ENCODE assay signal across 1 cellular context in genomic region chr2:74147729-74148456, GRCh38.
TF ChIP-seq lines count a peak whose summit lies in the region.

BOLA3 (minus strand) TSS chr2:74147912; CDS start chr2:74147874, 38 bp downstream.

TF ChIP-seq in HEK293, 187 proteins besides CTCF, POLR2A, EP300 and RAD21 (continued from another document):
- TF ChIP-seq ZBTB44 (tag by site-specific recombination; IDR thresholded peaks at IDR 0.05) (peak; percentile 59; the same call in 1 of the 2 replicates), ZNF76 (tag by site-specific recombination; IDR thresholded peaks at IDR 0.05; ENCODE audit: borderline replicate concordance, low read depth) (0 out of 2 replicates have a peak, but pooled peaks have one; percentile 4), SP2 (tag by site-specific recombination; IDR thresholded peaks at IDR 0.05) (peak; percentile 33; the same call in 1 of the 2 replicates)
